In genomic region chr4:137307806-137308205, GRCh38 we compare ENCODE assay signal across 16 cellular contexts.
DNase-seq lines count a peak whose midpoint lies in the region; ATAC-seq and TF ChIP-seq lines count a peak whose summit lies in the region.
"Had no signal": no experiment of that assay in that cellular context is flagged by ENCODE, and none has a peak within 500 bp of the region (broad histone marks: within the 10 kb centered on the region; RNA-seq: fewer than 3 reads in every experiment).

No MANE protein-coding gene starts in this region.

- H3K27me3 ChIP-seq in ovary: no peaks in the 10 kb centered on the region

- TF ChIP-seq CTCF in ovary (IDR thresholded peaks at IDR 0.05): no peak

- no peaks in the 10 kb centered on the region for H3K36me3 ChIP-seq in ovary

- DNase-seq in EH (ENCODE audit: low read depth) (peak; percentile 86), RPMI7951 (ENCODE audit: low read depth) (peak; percentile 51), fibroblast of gingiva (ENCODE audit: low read depth) (peak; percentile 92), ovary (peak in 3 of 5 donors; percentile 10 to 36 (median 11)), KG1 (lab: John Stamatoyannopoulos, UW) (no peak), NCI-H748 treated with DMSO at 0.1 percent for 48 hours (lab: John Stamatoyannopoulos, UW) (no peak), NCI-H2171 treated with DMSO at 0.1 percent for 48 hours (lab: John Stamatoyannopoulos, UW) (no peak)
- DNase-seq: activated CD4-positive, alpha-beta T cell treated with anti-CD3 and anti-CD28 coated beads for 4 hours; GF-D8; NCI-H1436 treated with DMSO at 0.1 percent for 48 hours; NCI-H82; stimulated activated CD4-positive, alpha-beta T cell treated with anti-CD3 and anti-CD28 coated beads, Interleukin-4, amount 100 ng/mL, for 4 hours; stimulated activated naive CD8-positive, alpha-beta T cell treated with anti-CD3 and anti-CD28 coated beads, Interleukin-15, Interleukin-2, amounts not matched to agents 100 U/mL and 50 U/mL, for 24 hours had no signal

- no peak for TF ChIP-seq EP300 in ovary (IDR thresholded peaks at IDR 0.05)

- H3K27ac ChIP-seq in ovary: no peak overlapping the region
- H3K27ac ChIP-seq: psoas muscle had no signal

- H3K4me1 ChIP-seq in ovary (ENCODE audit: insufficient read depth): no peaks in the 10 kb centered on the region
- H3K4me1 ChIP-seq: psoas muscle had no signal

- no peak for ATAC-seq in HG03097 (IDR thresholded peaks at IDR 0.05; ENCODE audit: low FRiP score, unreplicated experiment)
- ATAC-seq: mucosa of descending colon; psoas muscle; stimulated activated naive CD8-positive, alpha-beta T cell treated with anti-CD3 and anti-CD28 coated beads, Interleukin-15, Interleukin-2, amounts not matched to agents 100 U/mL and 50 U/mL, for 24 hours had no signal

- intact Hi-C loops in ovary (cut with DNase I): no loop called here

- no peak for TF ChIP-seq POLR2A in ovary (IDR thresholded peaks at IDR 0.05)

- H3K4me3 ChIP-seq in ovary: no peak overlapping the region
- H3K4me3 ChIP-seq: mucosa of descending colon, psoas muscle had no signal

- H3K9me3 ChIP-seq in ovary: no peaks in the 10 kb centered on the region
- H3K9me3 ChIP-seq: mucosa of descending colon, psoas muscle had no signal

Comparison
In these comparisons a context has a peak if more than half of its experiments do, and no peak if none do; other contexts are left out.
1. DNase-seq: peak in EH (single experiment), RPMI7951 (single experiment), fibroblast of gingiva (single experiment) and ovary (3 of 5); none in KG1 (single experiment), NCI-H748 treated with DMSO at 0.1 percent for 48 hours (single experiment) and NCI-H2171 treated with DMSO at 0.1 percent for 48 hours (single experiment).